Comparison of ENCODE assay signal across 1 cellular context in genomic region chr13:99200433-99201167, GRCh38.
TF ChIP-seq lines count a peak whose summit lies in the region.

Gene UBAC2, plus strand, starts transcription at chr13:99200854. Its CDS starts 55 bp downstream, at chr13:99200909.

TF ChIP-seq in HEK293, 187 proteins besides CTCF, POLR2A, EP300 and RAD21 (continued from another document and continues in another):
- TF ChIP-seq ZNF645 (tag by site-specific recombination; IDR thresholded peaks at IDR 0.05) (peak; percentile 55; the same call in 1 of the 2 replicates), ZNF600 (tag by site-specific recombination; IDR thresholded peaks at IDR 0.05) (peak; percentile 32; the same call in 1 of the 2 replicates), ZNF335 (tag by site-specific recombination; conservative IDR thresholded peaks at IDR 0.05) (peak; percentile 80), ZNF580 (tag by site-specific recombination; IDR thresholded peaks at IDR 0.05) (no peak), ZBTB21 (tag by site-specific recombination; IDR thresholded peaks at IDR 0.05) (no peak; the same call in 1 of the 2 replicates), ZNF341 (tag by site-specific recombination; IDR thresholded peaks at IDR 0.05; ENCODE audit: low read depth) (peak; percentile 10; the same call in 1 of the 2 replicates), GLIS2 (tag by site-specific recombination; IDR thresholded peaks at IDR 0.05) (peak; percentile 94), ZNF660 (tag by site-specific recombination; IDR thresholded peaks at IDR 0.05) (peak; percentile 43; the same call in 1 of the 2 replicates), ZNF768 (tag by site-specific recombination; IDR thresholded peaks at IDR 0.05) (no peak), ZSCAN23 (tag by site-specific recombination; IDR thresholded peaks at IDR 0.05) (peak; percentile 42; the same call in 1 of the 2 replicates), ZNF211 (tag by site-specific recombination; IDR thresholded peaks at IDR 0.05; ENCODE audit: low read depth) (no peak), KLF17 (tag by site-specific recombination; IDR thresholded peaks at IDR 0.05) (peak; percentile 91), ZNF394 (tag by site-specific recombination; IDR thresholded peaks at IDR 0.05; ENCODE audit: borderline replicate concordance) (peak; percentile 52), SALL2 (tag by site-specific recombination; IDR thresholded peaks at IDR 0.05; ENCODE audit: borderline replicate concordance) (no peak), ZNF529 (tag by site-specific recombination; IDR thresholded peaks at IDR 0.05; ENCODE audit: insufficient replicate concordance) (no peak), BCL11B (tag by site-specific recombination; IDR thresholded peaks at IDR 0.05; ENCODE audit: low read depth) (peak; percentile 97), GFI1B (tag by site-specific recombination; IDR thresholded peaks at IDR 0.05) (no peak; the same call in 1 of the 2 replicates), ZNF366 (tag by site-specific recombination; conservative IDR thresholded peaks at IDR 0.05) (peak; percentile 42; the same call in 1 of the 2 replicates), KLF9 (tag by site-specific recombination; IDR thresholded peaks at IDR 0.05; ENCODE audit: low read depth) (peak; percentile 31; the same call in 1 of the 2 replicates), ZNF416 (tag by site-specific recombination; IDR thresholded peaks at IDR 0.05) (no peak), ZNF76 (tag by site-specific recombination; IDR thresholded peaks at IDR 0.05; ENCODE audit: borderline replicate concordance, low read depth) (peak; percentile 63; the same call in 1 of the 2 replicates), SP2 (tag by site-specific recombination; IDR thresholded peaks at IDR 0.05) (peak; percentile 83), ZXDB (tag by site-specific recombination; IDR thresholded peaks at IDR 0.05) (peak; percentile 52), KLF7 (tag by site-specific recombination; IDR thresholded peaks at IDR 0.05; ENCODE audit: borderline replicate concordance) (peak; percentile 72; the same call in 1 of the 2 replicates), ZNF639 (tag by site-specific recombination; IDR thresholded peaks at IDR 0.05) (no peak; the same call in 1 of the 2 replicates), ZNF292 (tag by site-specific recombination; IDR thresholded peaks at IDR 0.05; ENCODE audit: borderline replicate concordance, low read depth) (no peak), WT1 (tag by site-specific recombination; IDR thresholded peaks at IDR 0.05) (peak; percentile 60; the same call in 1 of the 2 replicates), ZNF2 (tag by site-specific recombination; IDR thresholded peaks at IDR 0.05) (peak; percentile 90), ZNF140 (tag by site-specific recombination; IDR thresholded peaks at IDR 0.05) (no peak), ZNF223 (tag by site-specific recombination; IDR thresholded peaks at IDR 0.05) (no peak), MYNN (tag by site-specific recombination; IDR thresholded peaks at IDR 0.05; ENCODE audit: borderline replicate concordance) (no peak), ZNF555 (tag by site-specific recombination; conservative IDR thresholded peaks at IDR 0.05) (no peak), YY1 (tag by site-specific recombination; IDR thresholded peaks at IDR 0.05) (peak; percentile 87), ZNF623 (tag by site-specific recombination; IDR thresholded peaks at IDR 0.05) (no peak), SCRT2 (tag by site-specific recombination; IDR thresholded peaks at IDR 0.05) (peak; percentile 72; the same call in 1 of the 2 replicates), ZNF510 (tag by site-specific recombination; IDR thresholded peaks at IDR 0.05; ENCODE audit: insufficient replicate concordance) (no peak), ZNF610 (tag by site-specific recombination; IDR thresholded peaks at IDR 0.05; ENCODE audit: borderline replicate concordance) (no peak; the same call in 1 of the 2 replicates), KLF16 (tag by site-specific recombination; IDR thresholded peaks at IDR 0.05) (no peak)
- TF ChIP-seq, protein P1, sequence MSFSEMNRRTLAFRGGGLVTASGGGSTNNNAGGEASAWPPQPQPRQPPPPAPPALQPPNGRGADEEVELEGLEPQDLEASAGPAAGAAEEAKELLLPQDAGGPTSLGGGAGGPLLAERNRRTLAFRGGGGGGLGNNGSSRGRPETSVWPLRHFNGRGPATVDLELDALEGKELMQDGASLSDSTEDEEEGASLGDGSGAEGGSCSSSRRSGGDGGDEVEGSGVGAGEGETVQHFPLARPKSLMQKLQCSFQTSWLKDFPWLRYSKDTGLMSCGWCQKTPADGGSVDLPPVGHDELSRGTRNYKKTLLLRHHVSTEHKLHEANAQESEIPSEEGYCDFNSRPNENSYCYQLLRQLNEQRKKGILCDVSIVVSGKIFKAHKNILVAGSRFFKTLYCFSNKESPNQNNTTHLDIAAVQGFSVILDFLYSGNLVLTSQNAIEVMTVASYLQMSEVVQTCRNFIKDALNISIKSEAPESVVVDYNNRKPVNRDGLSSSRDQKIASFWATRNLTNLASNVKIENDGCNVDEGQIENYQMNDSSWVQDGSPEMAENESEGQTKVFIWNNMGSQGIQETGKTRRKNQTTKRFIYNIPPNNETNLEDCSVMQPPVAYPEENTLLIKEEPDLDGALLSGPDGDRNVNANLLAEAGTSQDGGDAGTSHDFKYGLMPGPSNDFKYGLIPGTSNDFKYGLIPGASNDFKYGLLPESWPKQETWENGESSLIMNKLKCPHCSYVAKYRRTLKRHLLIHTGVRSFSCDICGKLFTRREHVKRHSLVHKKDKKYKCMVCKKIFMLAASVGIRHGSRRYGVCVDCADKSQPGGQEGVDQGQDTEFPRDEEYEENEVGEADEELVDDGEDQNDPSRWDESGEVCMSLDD (tag by site-specific recombination; IDR thresholded peaks at IDR 0.05), result peak; percentile 69; the same call in 1 of the 2 replicates
- TF ChIP-seq, protein P2, sequence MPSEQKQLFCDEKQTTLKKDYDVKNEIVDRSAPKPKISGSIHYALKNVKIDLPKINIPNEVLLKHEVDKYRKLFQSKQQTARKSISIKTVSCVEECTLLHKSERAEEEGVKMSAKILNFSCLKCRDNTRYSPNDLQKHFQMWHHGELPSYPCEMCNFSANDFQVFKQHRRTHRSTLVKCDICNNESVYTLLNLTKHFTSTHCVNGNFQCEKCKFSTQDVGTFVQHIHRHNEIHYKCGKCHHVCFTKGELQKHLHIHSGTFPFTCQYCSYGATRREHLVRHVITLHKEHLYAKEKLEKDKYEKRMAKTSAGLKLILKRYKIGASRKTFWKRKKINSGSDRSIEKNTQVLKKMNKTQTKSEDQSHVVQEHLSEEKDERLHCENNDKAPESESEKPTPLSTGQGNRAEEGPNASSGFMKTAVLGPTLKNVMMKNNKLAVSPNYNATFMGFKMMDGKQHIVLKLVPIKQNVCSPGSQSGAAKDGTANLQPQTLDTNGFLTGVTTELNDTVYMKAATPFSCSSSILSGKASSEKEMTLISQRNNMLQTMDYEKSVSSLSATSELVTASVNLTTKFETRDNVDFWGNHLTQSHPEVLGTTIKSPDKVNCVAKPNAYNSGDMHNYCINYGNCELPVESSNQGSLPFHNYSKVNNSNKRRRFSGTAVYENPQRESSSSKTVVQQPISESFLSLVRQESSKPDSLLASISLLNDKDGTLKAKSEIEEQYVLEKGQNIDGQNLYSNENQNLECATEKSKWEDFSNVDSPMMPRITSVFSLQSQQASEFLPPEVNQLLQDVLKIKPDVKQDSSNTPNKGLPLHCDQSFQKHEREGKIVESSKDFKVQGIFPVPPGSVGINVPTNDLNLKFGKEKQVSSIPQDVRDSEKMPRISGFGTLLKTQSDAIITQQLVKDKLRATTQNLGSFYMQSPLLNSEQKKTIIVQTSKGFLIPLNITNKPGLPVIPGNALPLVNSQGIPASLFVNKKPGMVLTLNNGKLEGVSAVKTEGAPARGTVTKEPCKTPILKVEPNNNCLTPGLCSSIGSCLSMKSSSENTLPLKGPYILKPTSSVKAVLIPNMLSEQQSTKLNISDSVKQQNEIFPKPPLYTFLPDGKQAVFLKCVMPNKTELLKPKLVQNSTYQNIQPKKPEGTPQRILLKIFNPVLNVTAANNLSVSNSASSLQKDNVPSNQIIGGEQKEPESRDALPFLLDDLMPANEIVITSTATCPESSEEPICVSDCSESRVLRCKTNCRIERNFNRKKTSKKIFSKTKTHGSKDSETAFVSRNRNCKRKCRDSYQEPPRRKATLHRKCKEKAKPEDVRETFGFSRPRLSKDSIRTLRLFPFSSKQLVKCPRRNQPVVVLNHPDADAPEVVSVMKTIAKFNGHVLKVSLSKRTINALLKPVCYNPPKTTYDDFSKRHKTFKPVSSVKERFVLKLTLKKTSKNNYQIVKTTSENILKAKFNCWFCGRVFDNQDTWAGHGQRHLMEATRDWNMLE (tag by site-specific recombination; conservative IDR thresholded peaks at IDR 0.05; ENCODE audit: low read depth), result no peak; the same call in 1 of the 2 replicates
- TF ChIP-seq, protein P3, sequence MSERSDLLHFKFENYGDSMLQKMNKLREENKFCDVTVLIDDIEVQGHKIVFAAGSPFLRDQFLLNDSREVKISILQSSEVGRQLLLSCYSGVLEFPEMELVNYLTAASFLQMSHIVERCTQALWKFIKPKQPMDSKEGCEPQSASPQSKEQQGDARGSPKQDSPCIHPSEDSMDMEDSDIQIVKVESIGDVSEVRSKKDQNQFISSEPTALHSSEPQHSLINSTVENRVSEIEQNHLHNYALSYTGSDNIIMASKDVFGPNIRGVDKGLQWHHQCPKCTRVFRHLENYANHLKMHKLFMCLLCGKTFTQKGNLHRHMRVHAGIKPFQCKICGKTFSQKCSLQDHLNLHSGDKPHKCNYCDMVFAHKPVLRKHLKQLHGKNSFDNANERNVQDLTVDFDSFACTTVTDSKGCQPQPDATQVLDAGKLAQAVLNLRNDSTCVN (tag by site-specific recombination; optimal IDR thresholded peaks at IDR 0.05), result peak; percentile 83
- TF ChIP-seq, protein P4, sequence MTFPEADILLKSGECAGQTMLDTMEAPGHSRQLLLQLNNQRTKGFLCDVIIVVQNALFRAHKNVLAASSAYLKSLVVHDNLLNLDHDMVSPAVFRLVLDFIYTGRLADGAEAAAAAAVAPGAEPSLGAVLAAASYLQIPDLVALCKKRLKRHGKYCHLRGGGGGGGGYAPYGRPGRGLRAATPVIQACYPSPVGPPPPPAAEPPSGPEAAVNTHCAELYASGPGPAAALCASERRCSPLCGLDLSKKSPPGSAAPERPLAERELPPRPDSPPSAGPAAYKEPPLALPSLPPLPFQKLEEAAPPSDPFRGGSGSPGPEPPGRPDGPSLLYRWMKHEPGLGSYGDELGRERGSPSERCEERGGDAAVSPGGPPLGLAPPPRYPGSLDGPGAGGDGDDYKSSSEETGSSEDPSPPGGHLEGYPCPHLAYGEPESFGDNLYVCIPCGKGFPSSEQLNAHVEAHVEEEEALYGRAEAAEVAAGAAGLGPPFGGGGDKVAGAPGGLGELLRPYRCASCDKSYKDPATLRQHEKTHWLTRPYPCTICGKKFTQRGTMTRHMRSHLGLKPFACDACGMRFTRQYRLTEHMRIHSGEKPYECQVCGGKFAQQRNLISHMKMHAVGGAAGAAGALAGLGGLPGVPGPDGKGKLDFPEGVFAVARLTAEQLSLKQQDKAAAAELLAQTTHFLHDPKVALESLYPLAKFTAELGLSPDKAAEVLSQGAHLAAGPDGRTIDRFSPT (tag by site-specific recombination; IDR thresholded peaks at IDR 0.05), result peak; percentile 35; the same call in 1 of the 2 replicates
- TF ChIP-seq, protein P5, sequence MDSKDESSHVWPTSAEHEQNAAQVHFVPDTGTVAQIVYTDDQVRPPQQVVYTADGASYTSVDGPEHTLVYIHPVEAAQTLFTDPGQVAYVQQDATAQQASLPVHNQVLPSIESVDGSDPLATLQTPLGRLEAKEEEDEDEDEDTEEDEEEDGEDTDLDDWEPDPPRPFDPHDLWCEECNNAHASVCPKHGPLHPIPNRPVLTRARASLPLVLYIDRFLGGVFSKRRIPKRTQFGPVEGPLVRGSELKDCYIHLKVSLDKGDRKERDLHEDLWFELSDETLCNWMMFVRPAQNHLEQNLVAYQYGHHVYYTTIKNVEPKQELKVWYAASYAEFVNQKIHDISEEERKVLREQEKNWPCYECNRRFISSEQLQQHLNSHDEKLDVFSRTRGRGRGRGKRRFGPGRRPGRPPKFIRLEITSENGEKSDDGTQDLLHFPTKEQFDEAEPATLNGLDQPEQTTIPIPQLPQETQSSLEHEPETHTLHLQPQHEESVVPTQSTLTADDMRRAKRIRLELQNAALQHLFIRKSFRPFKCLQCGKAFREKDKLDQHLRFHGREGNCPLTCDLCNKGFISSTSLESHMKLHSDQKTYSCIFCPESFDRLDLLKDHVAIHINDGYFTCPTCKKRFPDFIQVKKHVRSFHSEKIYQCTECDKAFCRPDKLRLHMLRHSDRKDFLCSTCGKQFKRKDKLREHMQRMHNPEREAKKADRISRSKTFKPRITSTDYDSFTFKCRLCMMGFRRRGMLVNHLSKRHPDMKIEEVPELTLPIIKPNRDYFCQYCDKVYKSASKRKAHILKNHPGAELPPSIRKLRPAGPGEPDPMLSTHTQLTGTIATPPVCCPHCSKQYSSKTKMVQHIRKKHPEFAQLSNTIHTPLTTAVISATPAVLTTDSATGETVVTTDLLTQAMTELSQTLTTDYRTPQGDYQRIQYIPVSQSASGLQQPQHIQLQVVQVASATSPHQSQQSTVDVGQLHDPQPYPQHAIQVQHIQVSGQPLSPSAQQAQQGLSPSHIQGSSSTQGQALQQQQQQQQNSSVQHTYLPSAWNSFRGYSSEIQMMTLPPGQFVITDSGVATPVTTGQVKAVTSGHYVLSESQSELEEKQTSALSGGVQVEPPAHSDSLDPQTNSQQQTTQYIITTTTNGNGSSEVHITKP (tag by site-specific recombination; IDR thresholded peaks at IDR 0.05), result peak; percentile 17; the same call in 1 of the 2 replicates
